ENCODE assay signal across 12 cellular contexts in genomic region chr5:55600086-55600485, GRCh38.
A peak's percentile ranks its signal among the peaks of the same experiment; 100 is the strongest.
DNase-seq lines count a peak whose midpoint lies in the region; ATAC-seq and TF ChIP-seq lines count a peak whose summit lies in the region.
"Had no signal": no experiment of that assay in that cellular context is flagged by ENCODE, and none has a peak within 500 bp of the region (broad histone marks: within the 10 kb centered on the region; RNA-seq: fewer than 3 reads in every experiment).

No MANE protein-coding gene starts in this region.

- no peaks in the 10 kb centered on the region for H3K9me3 Mint-ChIP-seq in stimulated activated naive CD8-positive, alpha-beta T cell treated with anti-CD3 and anti-CD28 coated beads, Interleukin-15, Interleukin-2, amounts not matched to agents 100 ng/mL and 50 ng/mL, for 24 hours

- peak overlapping the region; percentile 47 for H2AFZ ChIP-seq in neuronal stem cell (ENCODE audit: low read length)

- TF ChIP-seq CTCF in colonic mucosa (IDR thresholded peaks at IDR 0.05), result no peak

- H3K27ac Mint-ChIP-seq in stimulated activated naive CD8-positive, alpha-beta T cell treated with anti-CD3 and anti-CD28 coated beads, Interleukin-15, Interleukin-2, amounts not matched to agents 100 ng/mL and 50 ng/mL, for 24 hours, result peak overlapping the region; percentile 79

- H3K4me3 ChIP-seq in colonic mucosa (no peak overlapping the region), neuronal stem cell (ENCODE audit: low read length in 2 of 2) (no peak overlapping the region)
- H3K4me3 ChIP-seq: SK-N-MC had no signal

- no peak overlapping the region for H2AK5ac ChIP-seq in neuronal stem cell (ENCODE audit: low read depth, low read length)

- peak overlapping the region; percentile 53 for H3K4me3 Mint-ChIP-seq in stimulated activated naive CD8-positive, alpha-beta T cell treated with anti-CD3 and anti-CD28 coated beads, Interleukin-15, Interleukin-2, amounts not matched to agents 100 ng/mL and 50 ng/mL, for 24 hours

- no peak overlapping the region for H3K18ac ChIP-seq in neuronal stem cell (ENCODE audit: low read length)

- no peak overlapping the region for H2BK5ac ChIP-seq in neuronal stem cell (ENCODE audit: low read length)

- no peak overlapping the region for H4K91ac ChIP-seq in neuronal stem cell (ENCODE audit: low read depth, low read length, poor library complexity)

- H3K27me3 Mint-ChIP-seq in stimulated activated naive CD8-positive, alpha-beta T cell treated with anti-CD3 and anti-CD28 coated beads, Interleukin-15, Interleukin-2, amounts not matched to agents 100 ng/mL and 50 ng/mL, for 24 hours, result no peaks in the 10 kb centered on the region

- peaks cover 60% of the 10 kb centered on the region for H3K4me1 Mint-ChIP-seq in stimulated activated naive CD8-positive, alpha-beta T cell treated with anti-CD3 and anti-CD28 coated beads, Interleukin-15, Interleukin-2, amounts not matched to agents 100 ng/mL and 50 ng/mL, for 24 hours (ENCODE audit: low read depth)

- H2BK12ac ChIP-seq in neuronal stem cell (ENCODE audit: low read length), result no peak overlapping the region

- H3K27ac ChIP-seq in colonic mucosa (peak overlapping the region; percentile 72), neuronal stem cell (replicated peaks; ENCODE audit: low read length) (no peak overlapping the region)
- H3K27ac ChIP-seq: SK-N-MC had no signal

- no peak overlapping the region for H3K14ac ChIP-seq in neuronal stem cell (ENCODE audit: low read length)

- H3K9ac ChIP-seq in colonic mucosa (ENCODE audit: low read depth in 2 of 2, low read length in 2 of 2) (peak overlapping the region in 1 of 2 donors; percentile 76), neuronal stem cell (ENCODE audit: low read depth, low read length, poor library complexity) (no peak overlapping the region)

- no peaks in the 10 kb centered on the region for H3K36me3 Mint-ChIP-seq in stimulated activated naive CD8-positive, alpha-beta T cell treated with anti-CD3 and anti-CD28 coated beads, Interleukin-15, Interleukin-2, amounts not matched to agents 100 ng/mL and 50 ng/mL, for 24 hours (ENCODE audit: low read depth)

- H3K36me3 ChIP-seq in colonic mucosa, result no peaks in the 10 kb centered on the region
- H3K36me3 ChIP-seq in neuronal stem cell (replicated peaks in 1 of 2; ENCODE audit: control insufficient read depth in 2 of 2, insufficient read depth in 2 of 2, low read length in 2 of 2), result no peaks in the 10 kb centered on the region

- no peaks in the 10 kb centered on the region for H3K27me3 ChIP-seq in colonic mucosa
- H3K27me3 ChIP-seq in neuronal stem cell (ENCODE audit: control insufficient read depth in 3 of 3, insufficient read depth in 3 of 3, low read depth in 1 of 3, low read length in 3 of 3), result no peaks in the 10 kb centered on the region

- H2BK120ac ChIP-seq in neuronal stem cell (ENCODE audit: low read depth, low read length), result no peak overlapping the region

- no peaks in the 10 kb centered on the region for H3K79me1 ChIP-seq in neuronal stem cell (ENCODE audit: low read depth, low read length)

- H3K23ac ChIP-seq in neuronal stem cell (ENCODE audit: low read depth, low read length, poor library complexity), result no peak overlapping the region

- DNase-seq in stimulated activated naive CD8-positive, alpha-beta T cell treated with anti-CD3 and anti-CD28 coated beads, Interleukin-15, Interleukin-2, amounts not matched to agents 100 U/mL and 50 U/mL, for 24 hours, result no peak
- no peak for DNase-seq in colonic mucosa
- DNase-seq in neuronal stem cell (ENCODE audit: low spot score), result no peak
- no peak for DNase-seq in NCI-H748 (lab: John Stamatoyannopoulos, UW; ENCODE audit: unreplicated experiment)
- DNase-seq in stimulated activated CD4-positive, alpha-beta T cell treated with anti-CD3 and anti-CD28 coated beads, Interleukin-2, amount 100 ng/mL, for 48 hours, result no peak
- no peak for DNase-seq in amniotic stem cell (lab: John Stamatoyannopoulos, UW)
- no peak for DNase-seq in stimulated activated CD4-positive, alpha-beta T cell treated with anti-CD3 and anti-CD28 coated beads, Interleukin-4, amount 100 ng/mL, for 24 hours
- DNase-seq: activated T-cell treated with anti-CD3 and anti-CD28 coated beads, Interleukin-2, amount 50 U/mL, for 48 hours; NCI-H187; stimulated activated CD4-positive, alpha-beta T cell treated with anti-CD3 and anti-CD28 coated beads, Interleukin-4, amount 100 ng/mL, for 4 hours had no signal

- H4K8ac ChIP-seq in neuronal stem cell (ENCODE audit: low read depth, low read length), result no peak overlapping the region

- H3K4me2 ChIP-seq in neuronal stem cell (ENCODE audit: insufficient read depth, low read length, poor library complexity, severe bottlenecking), result no peak overlapping the region

- H3K4ac ChIP-seq in neuronal stem cell (ENCODE audit: low read length), result no peak overlapping the region

- intact Hi-C loops in colonic mucosa (cut with DNase I), result loop anchor here (5.0 kb wide), 1 partner anchor 68 kb away; the partner anchor contains the start of gene PLPP1

- no peak overlapping the region for H2BK15ac ChIP-seq in neuronal stem cell (ENCODE audit: low read length)

- H3K9me3 ChIP-seq in colonic mucosa, result no peaks in the 10 kb centered on the region
- no peaks in the 10 kb centered on the region for H3K9me3 ChIP-seq in neuronal stem cell (replicated peaks in 1 of 2; ENCODE audit: control insufficient read depth in 2 of 2, insufficient read depth in 1 of 2, low read depth in 1 of 2, low read length in 2 of 2)

- H3K4me1 ChIP-seq in colonic mucosa (peaks cover 15% of the 10 kb centered on the region), neuronal stem cell (ENCODE audit: control insufficient read depth in 2 of 2, insufficient read depth in 1 of 2, low read depth in 1 of 2, low read length in 2 of 2) (peaks cover 3 to 13% of the 10 kb centered on the region in 2 donors)

- WGBS in neuronal stem cell (ENCODE audit: extremely low coverage in 2 of 2, insufficient read length in 2 of 2, insufficient replicate concordance in 1 of 2), 2 donors, result no CpG with 5 or more reads among the region's 3 CpGs

- no peak for ATAC-seq in stimulated activated naive CD8-positive, alpha-beta T cell treated with anti-CD3 and anti-CD28 coated beads, Interleukin-15, Interleukin-2, amounts not matched to agents 100 U/mL and 50 U/mL, for 24 hours
